ENCODE assay signal across 14 cellular contexts in the genomic region with DNA sequence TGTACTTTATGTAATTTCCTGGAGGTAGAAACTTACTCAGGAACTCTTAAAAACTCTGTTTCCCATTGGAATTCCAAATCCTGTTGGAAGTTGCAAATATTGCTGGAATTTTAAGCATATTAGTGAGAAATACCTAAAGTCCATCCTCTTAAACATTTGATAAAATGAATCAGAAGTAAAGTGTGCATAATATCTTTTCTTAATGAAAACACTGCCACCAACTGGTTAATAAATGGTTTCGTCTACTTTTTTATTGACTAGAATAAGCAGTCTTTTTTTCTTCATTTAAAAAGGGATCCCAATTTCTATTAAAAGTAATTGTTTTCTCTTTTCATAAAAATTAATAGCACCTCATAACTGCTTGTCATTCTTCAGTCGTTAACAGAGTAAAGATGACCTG. TPM values are rescaled to one million over a fixed set of nuclear protein-coding genes. Genes with fewer than 3 reads are reported as not detected.
DNase-seq lines count a peak whose midpoint lies in the region; ATAC-seq and TF ChIP-seq lines count a peak whose summit lies in the region.
"Had no signal": no experiment of that assay in that cellular context is flagged by ENCODE, and none has a peak within 500 bp of the region (broad histone marks: within the 10 kb centered on the region; RNA-seq: fewer than 3 reads in every experiment).

No MANE protein-coding gene starts in this region.

- H3K4me1 Mint-ChIP-seq in chondrocyte (ENCODE audit: low read depth): peaks cover 30% of the 10 kb centered on the region
- peaks cover 15% of the 10 kb centered on the region for H3K4me1 Mint-ChIP-seq in osteocyte (ENCODE audit: unreplicated experiment)

- TF ChIP-seq CTCF in chondrocyte (IDR thresholded peaks at IDR 0.05) (peak; percentile 84), osteocyte (IDR thresholded peaks at IDR 0.05) (peak; percentile 56)

- H3K27ac Mint-ChIP-seq in chondrocyte (ENCODE audit: unreplicated experiment) (no peak overlapping the region), osteocyte (ENCODE audit: unreplicated experiment) (peak overlapping the region; percentile 8)
- H3K27ac Mint-ChIP-seq: T-helper 2 cell treated with Interferon-gamma antibody and Interleukin-4, amounts not matched to agents 5 μg/mL and 100 μg/mL, for 36 hours had no signal

- ATAC-seq in HG02678 (IDR thresholded peaks at IDR 0.05; ENCODE audit: unreplicated experiment): no peak

- peaks cover 20% of the 10 kb centered on the region for H3K9me3 Mint-ChIP-seq in chondrocyte (ENCODE audit: low read depth)
- peaks cover 12% of the 10 kb centered on the region for H3K9me3 Mint-ChIP-seq in osteocyte (ENCODE audit: unreplicated experiment)
- H3K9me3 Mint-ChIP-seq: T-helper 2 cell treated with Interferon-gamma antibody and Interleukin-4, amounts not matched to agents 5 μg/mL and 100 μg/mL, for 36 hours had no signal

- H3K4me3 Mint-ChIP-seq in chondrocyte (ENCODE audit: unreplicated experiment): no peak overlapping the region
- H3K4me3 Mint-ChIP-seq in osteocyte (ENCODE audit: unreplicated experiment): no peak overlapping the region
- H3K4me3 Mint-ChIP-seq: T-helper 2 cell treated with Interferon-gamma antibody and Interleukin-4, amounts not matched to agents 5 μg/mL and 100 μg/mL, for 36 hours had no signal

- peaks cover 9% of the 10 kb centered on the region for H3K36me3 Mint-ChIP-seq in chondrocyte (ENCODE audit: low read depth)
- no peaks in the 10 kb centered on the region for H3K36me3 Mint-ChIP-seq in osteocyte (ENCODE audit: unreplicated experiment)

- peaks cover 21% of the 10 kb centered on the region for H3K27me3 Mint-ChIP-seq in chondrocyte (ENCODE audit: low read depth)
- peaks cover 18% of the 10 kb centered on the region for H3K27me3 Mint-ChIP-seq in osteocyte (ENCODE audit: unreplicated experiment)

- DNase-seq in NCI-H1092 treated with DMSO at 0.1 percent for 48 hours (lab: John Stamatoyannopoulos, UW): peak; percentile 53
- DNase-seq in NCI-H1092 (lab: John Stamatoyannopoulos, UW): no peak
- peak; percentile 2 for DNase-seq in NCI-H2171 (lab: John Stamatoyannopoulos, UW)
- DNase-seq in chondrocyte (ENCODE audit: low spot score): no peak
- no peak for DNase-seq in osteocyte (ENCODE audit: extremely low spot score, unreplicated experiment)
- no peak for DNase-seq in stimulated activated CD4-positive, alpha-beta T cell treated with anti-CD3 and anti-CD28 coated beads, Interleukin-1b, Interleukin-23, amount 100 ng/mL, for 48 hours
- no peak for DNase-seq in NCI-H524 (lab: John Stamatoyannopoulos, UW)
- DNase-seq: NCI-H2029; stimulated activated CD4-positive, alpha-beta T cell treated with anti-CD3 and anti-CD28 coated beads, Interleukin-4, amount 100 ng/mL, for 24 hours; transverse colon had no signal

RNA-seq across cellular contexts. Expression of a gene that starts 28.3 kb away (rescaled TPM):
- total RNA-seq in chondrocyte (not detected in 3 replicates), osteocyte (not detected in 2 replicates)
- total RNA-seq: esophagus muscularis mucosa, mononuclear cell, transverse colon had no signal

Comparison
In these comparisons a context has a peak if more than half of its experiments do, and no peak if none do; other contexts are left out.
1. DNase-seq: peak in NCI-H1092 treated with DMSO at 0.1 percent for 48 hours (single experiment) and NCI-H2171 (single experiment); none in NCI-H1092 (single experiment), chondrocyte (single experiment), osteocyte (single experiment), stimulated activated CD4-positive, alpha-beta T cell treated with anti-CD3 and anti-CD28 coated beads, Interleukin-1b, Interleukin-23, amount 100 ng/mL, for 48 hours (single experiment) and NCI-H524 (0 of 2).